ENCODE assay signal across 9 cellular contexts in genomic region chr9:130023147-130023787, GRCh38. TPM values are rescaled to one million over a fixed set of nuclear protein-coding genes. Genes with fewer than 3 reads are reported as not detected.
DNase-seq lines count a peak whose midpoint lies in the region; ATAC-seq and TF ChIP-seq lines count a peak whose summit lies in the region.
"Had no signal": no experiment of that assay in that cellular context is flagged by ENCODE, and none has a peak within 500 bp of the region (broad histone marks: within the 10 kb centered on the region; RNA-seq: fewer than 3 reads in every experiment).

No MANE protein-coding gene starts in this region.

- no peak overlapping the region for H3K4me3 ChIP-seq in left ventricle myocardium inferior
- peak overlapping the region in 1 of 2 donors; percentile 15 for H3K4me3 ChIP-seq in gastroesophageal sphincter
- no peak overlapping the region for H3K4me3 ChIP-seq in vagina

- 3 to 38% methylated on average over 4 to 7 of the region's 7 CpGs for WGBS in gastroesophageal sphincter (ENCODE audit: low coverage in 1 of 2), 2 donors

- TF ChIP-seq CTCF in left ventricle myocardium inferior (IDR thresholded peaks at IDR 0.05; ENCODE audit: borderline replicate concordance), result no peak
- TF ChIP-seq CTCF in gastroesophageal sphincter (IDR thresholded peaks at IDR 0.05), result peak in 1 of 4 experiments; percentile 7
- TF ChIP-seq CTCF in vagina (IDR thresholded peaks at IDR 0.05), result no peak

- H3K27me3 ChIP-seq in left ventricle myocardium inferior (ENCODE audit: low read depth) (no peaks in the 10 kb centered on the region), gastroesophageal sphincter (no peaks in the 10 kb centered on the region), vagina (no peaks in the 10 kb centered on the region)

- peaks cover 47% of the 10 kb centered on the region for H3K4me1 ChIP-seq in left ventricle myocardium inferior
- peaks cover 17 to 99% (median 20%) of the 10 kb centered on the region in 3 donors for H3K4me1 ChIP-seq in gastroesophageal sphincter
- H3K4me1 ChIP-seq in vagina, result peaks cover 49% of the 10 kb centered on the region

- TF ChIP-seq POLR2A in gastroesophageal sphincter (IDR thresholded peaks at IDR 0.05) (no peak), vagina (IDR thresholded peaks at IDR 0.05) (no peak)

- H3K36me3 ChIP-seq in left ventricle myocardium inferior (no peaks in the 10 kb centered on the region), gastroesophageal sphincter (no peaks in the 10 kb centered on the region), vagina (no peaks in the 10 kb centered on the region)

- intact Hi-C loops in Right ventricle myocardium superior (cut with DNase I), result no loop called here
- intact Hi-C loops in left ventricle myocardium inferior (cut with micrococcal nuclease), result no loop called here
- intact Hi-C loops in vagina (cut with DNase I), result no loop called here

- H3K9me3 ChIP-seq in left ventricle myocardium inferior (replicated peaks) (peaks cover 7% of the 10 kb centered on the region), gastroesophageal sphincter (no peaks in the 10 kb centered on the region), vagina (no peaks in the 10 kb centered on the region)

- in situ Hi-C loops in ACHN (cut with HindIII; ENCODE audit: low pct_ligation_motif_present, low pct_unique_long_range_greater_than_20kb, low sequenced_read_pairs), result no loop called here

- DNase-seq in Right ventricle myocardium superior (no peak), left ventricle myocardium inferior (no peak), vagina (ENCODE audit: extremely low spot score in 2 of 2) (no peak), ACHN (no peak), NCI-H1105 (lab: John Stamatoyannopoulos, UW) (no peak), DMS53 treated with DMSO at 0.1 percent for 48 hours (lab: John Stamatoyannopoulos, UW; ENCODE audit: unreplicated experiment) (no peak)
- DNase-seq: DMS153 had no signal

- H3K27ac ChIP-seq in left ventricle myocardium inferior (replicated peaks) (no peak overlapping the region), gastroesophageal sphincter (peak overlapping the region; percentile 75 to 99 (median 97)), vagina (peak overlapping the region; percentile 4)

- no peak for TF ChIP-seq EP300 in gastroesophageal sphincter (IDR thresholded peaks at IDR 0.05)

- ATAC-seq in Right ventricle myocardium superior (ENCODE audit: poor library complexity) (peak; percentile 13), HG03571 (IDR thresholded peaks at IDR 0.05; ENCODE audit: unreplicated experiment) (peak; percentile 35), gastroesophageal sphincter (peak; percentile 76)

RNA-seq across cellular contexts. Expression of gene FNBP1, which starts 19.7 kb away (rescaled TPM):
- total RNA-seq in Right ventricle myocardium superior (21.5 TPM), left ventricle myocardium inferior (20.5 TPM), gastroesophageal sphincter (100 to 1,000 TPM; 119 to 343 (median 188) TPM), vagina (47.1 TPM)

RNA-seq across cellular contexts. Expression of gene GPR107, which starts 30.4 kb away (rescaled TPM):
- total RNA-seq in Right ventricle myocardium superior (20.4 TPM), left ventricle myocardium inferior (23.3 TPM), gastroesophageal sphincter (10 to 100 TPM; 24.2 to 38.4 (median 30.4) TPM), vagina (25.5 TPM)

Comparison
In these comparisons a context has a peak if more than half of its experiments do, and no peak if none do; other contexts are left out.
1. ATAC-seq: peak in every context shown above with its lines; median percentile 76 in gastroesophageal sphincter; 35 in HG03571; 13 in Right ventricle myocardium superior.